ENCODE assay signal across 1 cellular context in the genomic region with DNA sequence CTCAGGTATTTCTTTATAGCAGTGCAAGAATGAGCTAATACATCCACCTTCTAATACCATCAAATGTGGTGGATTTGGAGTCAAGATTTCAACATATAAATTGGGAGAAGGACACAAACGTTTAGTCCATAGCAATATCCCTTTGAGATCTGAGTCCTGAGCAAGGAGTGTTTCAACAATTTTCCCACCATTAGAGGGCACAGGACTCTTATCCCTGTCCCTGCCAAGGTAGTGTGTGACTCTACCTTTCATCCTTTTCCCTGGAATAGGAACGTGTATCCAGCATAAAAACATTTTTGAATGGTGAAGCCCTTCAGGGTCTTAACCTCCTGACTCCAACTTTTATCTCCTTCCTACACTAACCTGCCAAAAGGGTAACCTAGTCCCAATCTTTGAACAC.
TF ChIP-seq lines count a peak whose summit lies in the region.

No MANE protein-coding gene starts in this region.

TF ChIP-seq in WTC11, 78 proteins besides CTCF, POLR2A, EP300 and RAD21 (continued from another document):
- TF ChIP-seq, protein P1, sequence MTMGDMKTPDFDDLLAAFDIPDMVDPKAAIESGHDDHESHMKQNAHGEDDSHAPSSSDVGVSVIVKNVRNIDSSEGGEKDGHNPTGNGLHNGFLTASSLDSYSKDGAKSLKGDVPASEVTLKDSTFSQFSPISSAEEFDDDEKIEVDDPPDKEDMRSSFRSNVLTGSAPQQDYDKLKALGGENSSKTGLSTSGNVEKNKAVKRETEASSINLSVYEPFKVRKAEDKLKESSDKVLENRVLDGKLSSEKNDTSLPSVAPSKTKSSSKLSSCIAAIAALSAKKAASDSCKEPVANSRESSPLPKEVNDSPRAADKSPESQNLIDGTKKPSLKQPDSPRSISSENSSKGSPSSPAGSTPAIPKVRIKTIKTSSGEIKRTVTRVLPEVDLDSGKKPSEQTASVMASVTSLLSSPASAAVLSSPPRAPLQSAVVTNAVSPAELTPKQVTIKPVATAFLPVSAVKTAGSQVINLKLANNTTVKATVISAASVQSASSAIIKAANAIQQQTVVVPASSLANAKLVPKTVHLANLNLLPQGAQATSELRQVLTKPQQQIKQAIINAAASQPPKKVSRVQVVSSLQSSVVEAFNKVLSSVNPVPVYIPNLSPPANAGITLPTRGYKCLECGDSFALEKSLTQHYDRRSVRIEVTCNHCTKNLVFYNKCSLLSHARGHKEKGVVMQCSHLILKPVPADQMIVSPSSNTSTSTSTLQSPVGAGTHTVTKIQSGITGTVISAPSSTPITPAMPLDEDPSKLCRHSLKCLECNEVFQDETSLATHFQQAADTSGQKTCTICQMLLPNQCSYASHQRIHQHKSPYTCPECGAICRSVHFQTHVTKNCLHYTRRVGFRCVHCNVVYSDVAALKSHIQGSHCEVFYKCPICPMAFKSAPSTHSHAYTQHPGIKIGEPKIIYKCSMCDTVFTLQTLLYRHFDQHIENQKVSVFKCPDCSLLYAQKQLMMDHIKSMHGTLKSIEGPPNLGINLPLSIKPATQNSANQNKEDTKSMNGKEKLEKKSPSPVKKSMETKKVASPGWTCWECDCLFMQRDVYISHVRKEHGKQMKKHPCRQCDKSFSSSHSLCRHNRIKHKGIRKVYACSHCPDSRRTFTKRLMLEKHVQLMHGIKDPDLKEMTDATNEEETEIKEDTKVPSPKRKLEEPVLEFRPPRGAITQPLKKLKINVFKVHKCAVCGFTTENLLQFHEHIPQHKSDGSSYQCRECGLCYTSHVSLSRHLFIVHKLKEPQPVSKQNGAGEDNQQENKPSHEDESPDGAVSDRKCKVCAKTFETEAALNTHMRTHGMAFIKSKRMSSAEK (CRISPR knock-in tag; IDR thresholded peaks at IDR 0.05; ENCODE audit: borderline replicate concordance) = no peak
- no peak for TF ChIP-seq TEAD1 (CRISPR knock-in tag; IDR thresholded peaks at IDR 0.05)
- TF ChIP-seq, protein P2, sequence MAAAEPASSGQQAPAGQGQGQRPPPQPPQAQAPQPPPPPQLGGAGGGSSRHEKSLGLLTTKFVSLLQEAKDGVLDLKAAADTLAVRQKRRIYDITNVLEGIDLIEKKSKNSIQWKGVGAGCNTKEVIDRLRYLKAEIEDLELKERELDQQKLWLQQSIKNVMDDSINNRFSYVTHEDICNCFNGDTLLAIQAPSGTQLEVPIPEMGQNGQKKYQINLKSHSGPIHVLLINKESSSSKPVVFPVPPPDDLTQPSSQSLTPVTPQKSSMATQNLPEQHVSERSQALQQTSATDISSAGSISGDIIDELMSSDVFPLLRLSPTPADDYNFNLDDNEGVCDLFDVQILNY (CRISPR knock-in tag; IDR thresholded peaks at IDR 0.05) = no peak
- TF ChIP-seq, protein P3, sequence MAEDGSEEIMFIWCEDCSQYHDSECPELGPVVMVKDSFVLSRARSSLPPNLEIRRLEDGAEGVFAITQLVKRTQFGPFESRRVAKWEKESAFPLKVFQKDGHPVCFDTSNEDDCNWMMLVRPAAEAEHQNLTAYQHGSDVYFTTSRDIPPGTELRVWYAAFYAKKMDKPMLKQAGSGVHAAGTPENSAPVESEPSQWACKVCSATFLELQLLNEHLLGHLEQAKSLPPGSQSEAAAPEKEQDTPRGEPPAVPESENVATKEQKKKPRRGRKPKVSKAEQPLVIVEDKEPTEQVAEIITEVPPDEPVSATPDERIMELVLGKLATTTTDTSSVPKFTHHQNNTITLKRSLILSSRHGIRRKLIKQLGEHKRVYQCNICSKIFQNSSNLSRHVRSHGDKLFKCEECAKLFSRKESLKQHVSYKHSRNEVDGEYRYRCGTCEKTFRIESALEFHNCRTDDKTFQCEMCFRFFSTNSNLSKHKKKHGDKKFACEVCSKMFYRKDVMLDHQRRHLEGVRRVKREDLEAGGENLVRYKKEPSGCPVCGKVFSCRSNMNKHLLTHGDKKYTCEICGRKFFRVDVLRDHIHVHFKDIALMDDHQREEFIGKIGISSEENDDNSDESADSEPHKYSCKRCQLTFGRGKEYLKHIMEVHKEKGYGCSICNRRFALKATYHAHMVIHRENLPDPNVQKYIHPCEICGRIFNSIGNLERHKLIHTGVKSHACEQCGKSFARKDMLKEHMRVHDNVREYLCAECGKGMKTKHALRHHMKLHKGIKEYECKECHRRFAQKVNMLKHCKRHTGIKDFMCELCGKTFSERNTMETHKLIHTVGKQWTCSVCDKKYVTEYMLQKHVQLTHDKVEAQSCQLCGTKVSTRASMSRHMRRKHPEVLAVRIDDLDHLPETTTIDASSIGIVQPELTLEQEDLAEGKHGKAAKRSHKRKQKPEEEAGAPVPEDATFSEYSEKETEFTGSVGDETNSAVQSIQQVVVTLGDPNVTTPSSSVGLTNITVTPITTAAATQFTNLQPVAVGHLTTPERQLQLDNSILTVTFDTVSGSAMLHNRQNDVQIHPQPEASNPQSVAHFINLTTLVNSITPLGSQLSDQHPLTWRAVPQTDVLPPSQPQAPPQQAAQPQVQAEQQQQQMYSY (CRISPR knock-in tag; IDR thresholded peaks at IDR 0.05) = no peak
- TF ChIP-seq, protein P4, sequence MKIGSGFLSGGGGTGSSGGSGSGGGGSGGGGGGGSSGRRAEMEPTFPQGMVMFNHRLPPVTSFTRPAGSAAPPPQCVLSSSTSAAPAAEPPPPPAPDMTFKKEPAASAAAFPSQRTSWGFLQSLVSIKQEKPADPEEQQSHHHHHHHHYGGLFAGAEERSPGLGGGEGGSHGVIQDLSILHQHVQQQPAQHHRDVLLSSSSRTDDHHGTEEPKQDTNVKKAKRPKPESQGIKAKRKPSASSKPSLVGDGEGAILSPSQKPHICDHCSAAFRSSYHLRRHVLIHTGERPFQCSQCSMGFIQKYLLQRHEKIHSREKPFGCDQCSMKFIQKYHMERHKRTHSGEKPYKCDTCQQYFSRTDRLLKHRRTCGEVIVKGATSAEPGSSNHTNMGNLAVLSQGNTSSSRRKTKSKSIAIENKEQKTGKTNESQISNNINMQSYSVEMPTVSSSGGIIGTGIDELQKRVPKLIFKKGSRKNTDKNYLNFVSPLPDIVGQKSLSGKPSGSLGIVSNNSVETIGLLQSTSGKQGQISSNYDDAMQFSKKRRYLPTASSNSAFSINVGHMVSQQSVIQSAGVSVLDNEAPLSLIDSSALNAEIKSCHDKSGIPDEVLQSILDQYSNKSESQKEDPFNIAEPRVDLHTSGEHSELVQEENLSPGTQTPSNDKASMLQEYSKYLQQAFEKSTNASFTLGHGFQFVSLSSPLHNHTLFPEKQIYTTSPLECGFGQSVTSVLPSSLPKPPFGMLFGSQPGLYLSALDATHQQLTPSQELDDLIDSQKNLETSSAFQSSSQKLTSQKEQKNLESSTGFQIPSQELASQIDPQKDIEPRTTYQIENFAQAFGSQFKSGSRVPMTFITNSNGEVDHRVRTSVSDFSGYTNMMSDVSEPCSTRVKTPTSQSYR (CRISPR knock-in tag; IDR thresholded peaks at IDR 0.05) = no peak
- no peak for TF ChIP-seq ZNF671 (CRISPR knock-in tag; IDR thresholded peaks at IDR 0.05)
- TF ChIP-seq, protein P5, sequence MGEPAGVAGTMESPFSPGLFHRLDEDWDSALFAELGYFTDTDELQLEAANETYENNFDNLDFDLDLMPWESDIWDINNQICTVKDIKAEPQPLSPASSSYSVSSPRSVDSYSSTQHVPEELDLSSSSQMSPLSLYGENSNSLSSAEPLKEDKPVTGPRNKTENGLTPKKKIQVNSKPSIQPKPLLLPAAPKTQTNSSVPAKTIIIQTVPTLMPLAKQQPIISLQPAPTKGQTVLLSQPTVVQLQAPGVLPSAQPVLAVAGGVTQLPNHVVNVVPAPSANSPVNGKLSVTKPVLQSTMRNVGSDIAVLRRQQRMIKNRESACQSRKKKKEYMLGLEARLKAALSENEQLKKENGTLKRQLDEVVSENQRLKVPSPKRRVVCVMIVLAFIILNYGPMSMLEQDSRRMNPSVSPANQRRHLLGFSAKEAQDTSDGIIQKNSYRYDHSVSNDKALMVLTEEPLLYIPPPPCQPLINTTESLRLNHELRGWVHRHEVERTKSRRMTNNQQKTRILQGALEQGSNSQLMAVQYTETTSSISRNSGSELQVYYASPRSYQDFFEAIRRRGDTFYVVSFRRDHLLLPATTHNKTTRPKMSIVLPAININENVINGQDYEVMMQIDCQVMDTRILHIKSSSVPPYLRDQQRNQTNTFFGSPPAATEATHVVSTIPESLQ (CRISPR knock-in tag; IDR thresholded peaks at IDR 0.05) = no peak
